Comparison of ENCODE assay signal across 8 cellular contexts in genomic region chr3:29281265-29282228, GRCh38. TPM values are rescaled to one million over a fixed set of nuclear protein-coding genes. Genes with fewer than 3 reads are reported as not detected.
A peak's percentile ranks its signal among the peaks of the same experiment; 100 is the strongest.
DNase-seq lines count a peak whose midpoint lies in the region; ATAC-seq and TF ChIP-seq lines count a peak whose summit lies in the region.

No MANE protein-coding gene starts in this region.

- no peaks in the 10 kb centered on the region for H3K27me3 ChIP-seq in SK-N-SH (ENCODE audit: insufficient read depth)
- H3K27me3 ChIP-seq in fibroblast of lung (ENCODE audit: control insufficient read depth, insufficient read depth, low read length): no peaks in the 10 kb centered on the region
- H3K27me3 ChIP-seq in neuron (ENCODE audit: insufficient read depth, low read length): no peaks in the 10 kb centered on the region

- peak overlapping the region; percentile 95 for H3K9ac ChIP-seq in SK-N-SH
- peak overlapping the region; percentile 75 for H3K9ac ChIP-seq in fibroblast of lung (ENCODE audit: insufficient read depth, low read length)

- H3K4me3 ChIP-seq in SK-N-SH (ENCODE audit: low read depth in 2 of 2, low read length in 1 of 2) (peak overlapping the region; percentile 72 to 83), fibroblast of lung (replicated peaks in 1 of 4; ENCODE audit: control extremely low read depth in 1 of 4, insufficient read depth in 1 of 4, low read depth in 3 of 4, low read length in 4 of 4) (peak overlapping the region; percentile 78 to 90 (median 82)), neuron (ENCODE audit: low read length) (peak overlapping the region; percentile 58)

- peak overlapping the region; percentile 83 to 97 for H3K4me3 Mint-ChIP-seq in activated T-cell treated with anti-CD3 and anti-CD28 coated beads, Interleukin-2, amount 50 U/mL, for 72 hours

- H3K27ac ChIP-seq in SK-N-SH (ENCODE audit: low read depth in 2 of 2, low read length in 1 of 2) (peak overlapping the region; percentile 95 to 96), fibroblast of lung (ENCODE audit: insufficient read depth, low read length) (peak overlapping the region; percentile 91)

- ATAC-seq in activated T-cell treated with anti-CD3 and anti-CD28 coated beads, Interleukin-2, amount 50 U/mL, for 72 hours (replicated peaks in 1 of 2): peak; percentile 76 to 79
- ATAC-seq in HG02885 (IDR thresholded peaks at IDR 0.05; ENCODE audit: poor library complexity, unreplicated experiment) (peak; percentile 51), HG03025 (IDR thresholded peaks at IDR 0.05; ENCODE audit: low FRiP score, unreplicated experiment) (no peak)

- CTCF ChIA-PET in SK-N-SH (lab: Yijun Ruan, JAX): interaction anchor here (0.7 to 3.5 kb wide), 12 partner anchors 16 to 365 kb away, joined by 3 to 35 read pairs (median 4); no protein-coding TSS in a partner anchor

- no peaks in the 10 kb centered on the region for H3K36me3 ChIP-seq in SK-N-SH (replicated peaks in 1 of 2; ENCODE audit: control insufficient read depth in 1 of 2, insufficient read depth in 2 of 2, low read length in 1 of 2)
- no peaks in the 10 kb centered on the region for H3K36me3 ChIP-seq in fibroblast of lung (ENCODE audit: control insufficient read depth, insufficient read depth, low read length)
- H3K36me3 ChIP-seq in neuron (ENCODE audit: insufficient read depth, low read length): no peaks in the 10 kb centered on the region

- no peaks in the 10 kb centered on the region for H3K9me3 Mint-ChIP-seq in activated T-cell treated with anti-CD3 and anti-CD28 coated beads, Interleukin-2, amount 50 U/mL, for 72 hours

- TF ChIP-seq RAD21 in SK-N-SH (IDR thresholded peaks at IDR 0.05; ENCODE audit: low read length): no peak

- POLR2A ChIA-PET in SK-N-SH (lab: Yijun Ruan, JAX): interaction anchor here (0.7 to 2.6 kb wide), 8 partner anchors 30 to 706 kb away, joined by 3 to 15 read pairs (median 6); no protein-coding TSS in a partner anchor

- H3K36me3 Mint-ChIP-seq in activated T-cell treated with anti-CD3 and anti-CD28 coated beads, Interleukin-2, amount 50 U/mL, for 72 hours (ENCODE audit: insufficient read depth in 2 of 2): no peaks in the 10 kb centered on the region

- H3K27me3 Mint-ChIP-seq in activated T-cell treated with anti-CD3 and anti-CD28 coated beads, Interleukin-2, amount 50 U/mL, for 72 hours (ENCODE audit: low read depth): peaks cover 46% of the 10 kb centered on the region

- H3K79me2 ChIP-seq in SK-N-SH (ENCODE audit: insufficient read depth) (peaks cover 65% of the 10 kb centered on the region), fibroblast of lung (ENCODE audit: control insufficient read depth, insufficient read depth, low read length) (peaks cover 56% of the 10 kb centered on the region)

- no peak overlapping the region; the same call in 1 of the 2 replicates for H2AFZ ChIP-seq in SK-N-SH (ENCODE audit: low read depth)
- H2AFZ ChIP-seq in fibroblast of lung (ENCODE audit: low read length): peak overlapping the region; percentile 15
- peak overlapping the region; percentile 94 for H2AFZ ChIP-seq in neuron (ENCODE audit: low read depth, low read length)

- TF ChIP-seq CTCF in SK-N-SH (IDR thresholded peaks at IDR 0.05) (no peak), fibroblast of lung (conservative IDR thresholded peaks at IDR 0.05 in 1 of 2, IDR thresholded peaks at IDR 0.05 in 1 of 2; ENCODE audit: low read depth in 1 of 2, low read length in 2 of 2) (no peak)

- H3K4me1 Mint-ChIP-seq in activated T-cell treated with anti-CD3 and anti-CD28 coated beads, Interleukin-2, amount 50 U/mL, for 72 hours (ENCODE audit: low read depth): peaks cover 56% of the 10 kb centered on the region

- H3F3A ChIP-seq in SK-N-SH (replicated peaks; ENCODE audit: insufficient read depth): peaks cover 23% of the 10 kb centered on the region

- no peaks in the 10 kb centered on the region for H4K20me1 ChIP-seq in SK-N-SH (ENCODE audit: insufficient read depth)
- no peaks in the 10 kb centered on the region for H4K20me1 ChIP-seq in fibroblast of lung (ENCODE audit: control insufficient read depth, extremely low read depth, insufficient read depth, low read length)

- H3K9me3 ChIP-seq in SK-N-SH (no peaks in the 10 kb centered on the region), fibroblast of lung (ENCODE audit: control insufficient read depth, insufficient read depth, low read depth, low read length) (no peaks in the 10 kb centered on the region), neuron (ENCODE audit: low read length) (no peaks in the 10 kb centered on the region)

- H3K4me1 ChIP-seq in SK-N-SH (ENCODE audit: control insufficient read depth in 1 of 2, insufficient read depth in 2 of 2, low read depth in 1 of 2, low read length in 1 of 2): peaks cover 9 to 19% of the 10 kb centered on the region in 2 experiments; a peak in 3 of 4 replicates
- peaks cover 11% of the 10 kb centered on the region for H3K4me1 ChIP-seq in fibroblast of lung (ENCODE audit: control insufficient read depth, extremely low read depth, insufficient read depth, low read length)
- H3K4me1 ChIP-seq in neuron (ENCODE audit: insufficient read depth, low read length): peaks cover 28% of the 10 kb centered on the region

- H3K4me2 ChIP-seq in SK-N-SH (peak overlapping the region; percentile 88), fibroblast of lung (ENCODE audit: extremely low read depth, insufficient read depth, low read length) (peak overlapping the region; percentile 67)

- under 1% methylated on average over 21 of the region's 21 CpGs for WGBS in SK-N-SH (ENCODE audit: low lambda C conversion rate)

- H3K27ac Mint-ChIP-seq in activated T-cell treated with anti-CD3 and anti-CD28 coated beads, Interleukin-2, amount 50 U/mL, for 72 hours: peak overlapping the region; percentile 92

- H3K9me2 ChIP-seq in SK-N-SH: no peaks in the 10 kb centered on the region

- peak; percentile 9 to 25 for DNase-seq in activated T-cell treated with anti-CD3 and anti-CD28 coated beads, Interleukin-2, amount 50 U/mL, for 72 hours
- no peak for DNase-seq in activated T-cell treated with anti-CD3 and anti-CD28 coated beads, Interleukin-2, amount 50 U/mL, for 1 hour
- peak; percentile 15 for DNase-seq in SK-N-SH
- peak; percentile 62 to 67 for DNase-seq in fibroblast of lung (ENCODE audit: low read depth in 2 of 2)
- DNase-seq in RKO (ENCODE audit: low spot score): no peak

- TF ChIP-seq EP300 in SK-N-SH (IDR thresholded peaks at IDR 0.05; ENCODE audit: borderline replicate concordance in 1 of 2, low read depth in 1 of 2, low read length in 1 of 2): 0 out of 4 replicates have a peak, but pooled peaks of 1 of the 2 experiments have one; percentile 10

TF ChIP-seq in SK-N-SH, 30 proteins besides CTCF, POLR2A, EP300 and RAD21:
- TF ChIP-seq SMC3 (IDR thresholded peaks at IDR 0.05; ENCODE audit: low read depth, low read length) (no peak), MXI1 (IDR thresholded peaks at IDR 0.05; ENCODE audit: low read depth, low read length) (no peak), GATA2 (CRISPR knock-in tag; IDR thresholded peaks at IDR 0.05) (peak; percentile 43), PBX3 (IDR thresholded peaks at IDR 0.05) (peak; percentile 47), SIN3A (IDR thresholded peaks at IDR 0.05; ENCODE audit: borderline replicate concordance, low read depth, low read length) (peak; percentile 68; the same call in 1 of the 2 replicates), POLR2AphosphoS5 (IDR thresholded peaks at IDR 0.05; ENCODE audit: low read depth, low read length) (peak; percentile 39; the same call in 1 of the 2 replicates)

RNA-seq across cellular contexts. Expression of gene RBMS3, which starts 0.7 kb away (rescaled TPM):
- total RNA-seq in activated T-cell treated with anti-CD3 and anti-CD28 coated beads, Interleukin-2, amount 50 U/mL, for 72 hours: 1 to 10 TPM; 2.5 to 3.0 TPM
- polyA plus RNA-seq in SK-N-SH (2012; rRNA removed) (8.2 and 9.9 TPM in 2 replicates), fibroblast of lung (18.7 and 26.9 TPM in 2 replicates)
- 6.5 and 8.0 TPM in 2 replicates for polyA plus RNA-seq in SK-N-SH (2012; cell fraction: cytosol; rRNA removed)
- 15.1 and 25.1 TPM in 2 replicates for polyA plus RNA-seq in SK-N-SH (2012; cell fraction: nucleus; rRNA removed)
- total RNA-seq in fibroblast of lung: 58.6 and 68.4 TPM in 2 replicates
- polyA plus RNA-seq in fibroblast of lung (2012): 10.4 and 14.7 TPM in 2 replicates
- polyA minus RNA-seq in fibroblast of lung (ENCODE audit: low replicate concordance): 99.4 and 111 TPM in 2 replicates

Comparison
In these comparisons a context has a peak if more than half of its experiments do, and no peak if none do; other contexts are left out.
1. DNase-seq: peak in activated T-cell treated with anti-CD3 and anti-CD28 coated beads, Interleukin-2, amount 50 U/mL, for 72 hours (2 of 2), SK-N-SH (single experiment) and fibroblast of lung (2 of 2); none in activated T-cell treated with anti-CD3 and anti-CD28 coated beads, Interleukin-2, amount 50 U/mL, for 1 hour (single experiment) and RKO (single experiment).
2. RNA of gene RBMS3, which starts 0.7 kb away (total RNA-seq): 58.6 to 68.4 TPM in fibroblast of lung; 2.5 to 3.0 TPM in activated T-cell treated with anti-CD3 and anti-CD28 coated beads, Interleukin-2, amount 50 U/mL, for 72 hours; every median in the first group is over 10 times any median in the second.
3. Peak in every context shown above with its lines, with median percentiles within 50 percentile points of each other: H3K4me3 ChIP-seq.